ENCODE assay signal across 9 cellular contexts in the genomic region with DNA sequence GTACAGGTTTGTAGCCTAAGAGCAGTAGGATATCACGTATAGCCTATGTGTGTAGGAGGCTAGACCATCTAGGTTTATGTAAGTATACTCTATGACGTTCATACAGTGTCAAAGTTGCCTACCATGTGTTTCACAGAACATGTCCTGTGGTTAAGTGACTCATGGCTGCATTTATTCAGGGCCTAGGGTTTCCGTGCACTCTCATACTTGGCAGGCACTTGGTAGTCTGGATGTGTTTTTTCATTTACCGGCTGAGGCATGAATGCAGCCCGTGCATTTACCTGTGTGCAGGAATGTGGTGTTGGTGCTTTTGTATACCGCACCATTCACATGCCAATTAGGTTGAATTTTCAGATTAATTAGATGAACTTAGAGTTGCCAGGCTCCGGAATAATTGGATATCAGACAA. TPM values are rescaled to one million over a fixed set of nuclear protein-coding genes. Genes with fewer than 3 reads are reported as not detected.
DNase-seq lines count a peak whose midpoint lies in the region; ATAC-seq and TF ChIP-seq lines count a peak whose summit lies in the region.
"Had no signal": no experiment of that assay in that cellular context is flagged by ENCODE, and none has a peak within 500 bp of the region (broad histone marks: within the 10 kb centered on the region; RNA-seq: fewer than 3 reads in every experiment).

No MANE protein-coding gene starts in this region.

- H3K4me3 Mint-ChIP-seq in endothelial cell (ENCODE audit: unreplicated experiment) (no peak overlapping the region), type B pancreatic cell (no peak overlapping the region)

- no peaks in the 10 kb centered on the region for H3K9me3 Mint-ChIP-seq in endothelial cell (ENCODE audit: unreplicated experiment)
- H3K9me3 Mint-ChIP-seq in type B pancreatic cell: no peaks in the 10 kb centered on the region

- peak; percentile 89 for DNase-seq in AG09309 (ENCODE audit: low read depth)
- DNase-seq in activated CD4-positive, alpha-beta T cell treated with anti-CD3 and anti-CD28 coated beads for 4 hours: peak; percentile 38 to 39
- peak; percentile 98 for DNase-seq in fibroblast of peridontal ligament (ENCODE audit: extremely low read depth)
- DNase-seq in stromal cell of bone marrow (ENCODE audit: low read depth): peak; percentile 97
- no peak for DNase-seq in endothelial cell (ENCODE audit: low spot score)
- no peak for DNase-seq in putamen (ENCODE audit: low spot score)
- no peak for DNase-seq in type B pancreatic cell (ENCODE audit: extremely low spot score, unreplicated experiment)

- peak; percentile 47 for ATAC-seq in HG03354 (IDR thresholded peaks at IDR 0.05; ENCODE audit: poor library complexity, severe bottlenecking, unreplicated experiment)
- ATAC-seq: body of pancreas had no signal

- H3K27me3 Mint-ChIP-seq in endothelial cell (ENCODE audit: unreplicated experiment) (peaks cover 5% of the 10 kb centered on the region), type B pancreatic cell (no peaks in the 10 kb centered on the region)

- peaks cover 8% of the 10 kb centered on the region for H3K4me1 Mint-ChIP-seq in endothelial cell (ENCODE audit: unreplicated experiment)
- no peaks in the 10 kb centered on the region for H3K4me1 Mint-ChIP-seq in type B pancreatic cell (ENCODE audit: unreplicated experiment)

- H3K27ac Mint-ChIP-seq in endothelial cell (ENCODE audit: unreplicated experiment) (no peak overlapping the region), type B pancreatic cell (no peak overlapping the region)

- H3K4me3 ChIP-seq in AG09309 (ENCODE audit: control insufficient read depth, low read depth, low read length): no peak overlapping the region
- H3K4me3 ChIP-seq: body of pancreas had no signal

- TF ChIP-seq CTCF in AG09309 (IDR thresholded peaks at IDR 0.05; ENCODE audit: control insufficient read depth, insufficient read depth, low read depth, low read length, missing control alignments): no peak
- no peak for TF ChIP-seq CTCF in endothelial cell (IDR thresholded peaks at IDR 0.05; ENCODE audit: unreplicated experiment)
- TF ChIP-seq CTCF in type B pancreatic cell (conservative IDR thresholded peaks at IDR 0.05): no peak

- H3K36me3 Mint-ChIP-seq in endothelial cell (ENCODE audit: low read depth, unreplicated experiment): no peaks in the 10 kb centered on the region
- H3K36me3 Mint-ChIP-seq in type B pancreatic cell: no peaks in the 10 kb centered on the region

RNA-seq across cellular contexts. Expression of a gene that starts 43.4 kb away (rescaled TPM):
- total RNA-seq in endothelial cell (ENCODE audit: unreplicated experiment) (298 TPM), type B pancreatic cell (ENCODE audit: low replicate concordance) (211 and 359 TPM in 2 replicates)

RNA-seq across cellular contexts. Expression of a gene that starts 57.8 kb away (rescaled TPM):
- total RNA-seq in endothelial cell (ENCODE audit: unreplicated experiment) (430 TPM), type B pancreatic cell (ENCODE audit: low replicate concordance) (219 and 271 TPM in 2 replicates)

Comparison
In these comparisons a context has a peak if more than half of its experiments do, and no peak if none do; other contexts are left out.
1. DNase-seq: peak in AG09309 (single experiment), activated CD4-positive, alpha-beta T cell treated with anti-CD3 and anti-CD28 coated beads for 4 hours (2 of 2), fibroblast of peridontal ligament (single experiment) and stromal cell of bone marrow (single experiment); none in endothelial cell (single experiment), putamen (single experiment) and type B pancreatic cell (single experiment).